In the genomic region with DNA sequence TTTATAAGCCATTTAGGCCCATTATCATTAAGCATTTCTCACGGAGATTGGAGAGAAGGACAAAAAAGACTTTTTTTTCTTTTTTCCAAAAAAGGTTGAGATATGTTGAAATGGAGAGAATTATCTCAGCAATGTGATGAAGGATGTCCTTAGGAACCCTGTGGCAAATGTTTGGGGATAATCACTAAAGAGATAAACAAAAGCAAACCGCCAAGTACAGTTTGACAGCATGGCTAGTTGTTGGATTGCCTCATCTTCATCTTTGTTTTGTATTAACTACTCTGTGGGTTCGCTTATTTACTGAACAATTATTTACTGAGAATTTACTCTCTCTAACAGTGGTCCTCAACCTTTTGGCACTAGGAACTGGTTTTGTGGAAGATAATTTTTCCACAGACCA, we compare ENCODE assay signal across 17 cellular contexts.
"Had no signal": no experiment of that assay in that cellular context is flagged by ENCODE, and none has a peak within 500 bp of the region (broad histone marks: within the 10 kb centered on the region; RNA-seq: fewer than 3 reads in every experiment).

No MANE protein-coding gene starts in this region.

- H3K4me1 ChIP-seq: heart right ventricle, lower lobe of right lung, tibial artery had no signal

- H3K4me3 ChIP-seq: dorsolateral prefrontal cortex, heart right ventricle, lower lobe of right lung, tibial artery had no signal

- H3K4me1 Mint-ChIP-seq: activated CD4-positive, alpha-beta T cell treated with anti-CD3 and anti-CD28 coated beads, Interleukin-2, amount 10 ng/mL, durations not matched to agents 7 days and 5 days; immature natural killer cell had no signal

- H3K9me3 ChIP-seq: heart right ventricle, lower lobe of right lung, tibial artery had no signal

- H3K27me3 ChIP-seq: dorsolateral prefrontal cortex, heart right ventricle, tibial artery had no signal

- H3K9me3 Mint-ChIP-seq: activated CD4-positive, alpha-beta T cell treated with anti-CD3 and anti-CD28 coated beads, Interleukin-2, amount 10 ng/mL, durations not matched to agents 7 days and 5 days; activated T-cell treated with anti-CD3 and anti-CD28 coated beads, Interleukin-2, amount 50 U/mL, for 4 hours; endodermal cell; immature natural killer cell had no signal

- H3K4me3 Mint-ChIP-seq: activated CD4-positive, alpha-beta T cell treated with anti-CD3 and anti-CD28 coated beads, Interleukin-2, amount 10 ng/mL, durations not matched to agents 7 days and 5 days; activated CD8-positive, alpha-beta T cell treated with anti-CD3 and anti-CD28 coated beads, Interleukin-2, amount 10 ng/mL, durations not matched to agents 7 days and 5 days; activated T-cell treated with anti-CD3 and anti-CD28 coated beads, Interleukin-2, amount 50 U/mL, for 4 hours; endodermal cell; immature natural killer cell had no signal

- FAIRE-seq: urothelium cell line had no signal

- H3K27ac ChIP-seq: dorsolateral prefrontal cortex, heart right ventricle, lower lobe of right lung, tibial artery had no signal

- DNase-seq: activated CD4-positive, alpha-beta T cell treated with anti-CD3 and anti-CD28 coated beads, Interleukin-2, amount 10 ng/mL, durations not matched to agents 7 days and 5 days; activated CD4-positive, CD25-positive, alpha-beta regulatory T cell; activated CD8-positive, alpha-beta T cell treated with anti-CD3 and anti-CD28 coated beads, Interleukin-2, amount 10 ng/mL, durations not matched to agents 7 days and 5 days; activated effector memory CD4-positive, alpha-beta T cell treated with anti-CD3 and anti-CD28 coated beads, Interleukin-2, amount 50 U/mL, for 16 hours; activated naive CD4-positive, alpha-beta T cell treated with anti-CD3 and anti-CD28 coated beads, Interleukin-2, amount 50 U/mL, for 16 hours; activated T-cell treated with anti-CD3 and anti-CD28 coated beads, Interleukin-2, amount 50 U/mL, for 4 hours; dorsolateral prefrontal cortex; heart right ventricle; immature natural killer cell; lower lobe of right lung; stimulated activated naive CD8-positive, alpha-beta T cell treated with anti-CD3 and anti-CD28 coated beads, Interleukin-15, Interleukin-2, amounts not matched to agents 100 U/mL and 50 U/mL, for 24 hours; substantia nigra; T-helper 1 cell; T-helper 9 cell; tibial artery had no signal

- H3K27ac Mint-ChIP-seq: activated CD4-positive, alpha-beta T cell treated with anti-CD3 and anti-CD28 coated beads, Interleukin-2, amount 10 ng/mL, durations not matched to agents 7 days and 5 days; activated CD8-positive, alpha-beta T cell treated with anti-CD3 and anti-CD28 coated beads, Interleukin-2, amount 10 ng/mL, durations not matched to agents 7 days and 5 days had no signal

- ATAC-seq: activated CD8-positive, alpha-beta T cell treated with anti-CD3 and anti-CD28 coated beads, Interleukin-2, amount 10 ng/mL, durations not matched to agents 7 days and 5 days; activated T-cell treated with anti-CD3 and anti-CD28 coated beads, Interleukin-2, amount 50 U/mL, for 4 hours; heart right ventricle; lower lobe of right lung; stimulated activated naive CD8-positive, alpha-beta T cell treated with anti-CD3 and anti-CD28 coated beads, Interleukin-15, Interleukin-2, amounts not matched to agents 100 U/mL and 50 U/mL, for 24 hours had no signal

- H3K27me3 Mint-ChIP-seq: activated CD4-positive, alpha-beta T cell treated with anti-CD3 and anti-CD28 coated beads, Interleukin-2, amount 10 ng/mL, durations not matched to agents 7 days and 5 days had no signal
